Comparison of ENCODE assay signal across 8 cellular contexts in the genomic region with DNA sequence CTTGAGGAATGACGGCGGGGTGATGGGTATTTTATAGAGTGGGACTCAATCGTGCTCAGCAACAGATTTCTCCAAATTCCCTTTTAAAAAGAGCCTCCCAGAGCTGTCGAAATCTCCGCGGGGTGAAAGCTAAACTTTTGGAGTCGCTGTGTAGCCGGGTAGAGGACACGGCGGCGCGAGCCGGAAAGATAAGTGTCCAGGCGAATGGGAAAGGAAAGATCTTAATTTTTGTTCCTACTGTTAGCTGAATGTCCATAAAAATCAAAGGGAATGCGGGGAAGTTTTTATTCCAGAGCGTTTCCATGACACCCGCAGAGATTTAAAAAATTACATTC. TPM values are rescaled to one million over a fixed set of nuclear protein-coding genes. Genes with fewer than 3 reads are reported as not detected.
A peak's percentile ranks its signal among the peaks of the same experiment; 100 is the strongest.
DNase-seq lines count a peak whose midpoint lies in the region; ATAC-seq and TF ChIP-seq lines count a peak whose summit lies in the region.

No MANE protein-coding gene starts in this region.

- H3K4me1 ChIP-seq in upper lobe of right lung: peaks cover 19% of the 10 kb centered on the region

- H3K27me3 Mint-ChIP-seq in activated T-cell treated with anti-CD3 and anti-CD28 coated beads, Interleukin-2, amount 50 U/mL, for 24 hours: peaks cover 58% of the 10 kb centered on the region
- peaks cover 91% of the 10 kb centered on the region for H3K27me3 Mint-ChIP-seq in mesothelial cell of epicardium (ENCODE audit: low read depth)

- TF ChIP-seq CTCF in coronary artery (IDR thresholded peaks at IDR 0.05) (no peak), mesothelial cell of epicardium (IDR thresholded peaks at IDR 0.05; ENCODE audit: unreplicated experiment) (no peak), upper lobe of right lung (IDR thresholded peaks at IDR 0.05) (no peak)

- peak overlapping the region; percentile 82 for H3K4me3 Mint-ChIP-seq in activated T-cell treated with anti-CD3 and anti-CD28 coated beads, Interleukin-2, amount 50 U/mL, for 24 hours
- H3K4me3 Mint-ChIP-seq in mesothelial cell of epicardium: peak overlapping the region; percentile 86

- peaks cover 54% of the 10 kb centered on the region for H3K27me3 ChIP-seq in upper lobe of right lung

- no peaks in the 10 kb centered on the region for H3K9me3 Mint-ChIP-seq in activated T-cell treated with anti-CD3 and anti-CD28 coated beads, Interleukin-2, amount 50 U/mL, for 24 hours
- H3K9me3 Mint-ChIP-seq in mesothelial cell of epicardium: no peaks in the 10 kb centered on the region

- peaks cover 5% of the 10 kb centered on the region for H3K36me3 Mint-ChIP-seq in activated T-cell treated with anti-CD3 and anti-CD28 coated beads, Interleukin-2, amount 50 U/mL, for 24 hours (ENCODE audit: low read depth)
- H3K36me3 Mint-ChIP-seq in mesothelial cell of epicardium: no peaks in the 10 kb centered on the region

- H3K36me3 ChIP-seq in upper lobe of right lung: no peaks in the 10 kb centered on the region

- H3K4me3 ChIP-seq in coronary artery (peak overlapping the region; percentile 77), upper lobe of right lung (peak overlapping the region; percentile 54)

- ATAC-seq in upper lobe of right lung (no peak), HG02885 (IDR thresholded peaks at IDR 0.05; ENCODE audit: poor library complexity, unreplicated experiment) (no peak)

- H3K27ac Mint-ChIP-seq in activated T-cell treated with anti-CD3 and anti-CD28 coated beads, Interleukin-2, amount 50 U/mL, for 24 hours: peak overlapping the region; percentile 58
- H3K27ac Mint-ChIP-seq in mesothelial cell of epicardium: no peak overlapping the region

- no peaks in the 10 kb centered on the region for H3K9me3 ChIP-seq in upper lobe of right lung

- H3K27ac ChIP-seq in coronary artery (no peak overlapping the region), upper lobe of right lung (no peak overlapping the region)

- intact Hi-C loops in upper lobe of right lung (cut with DNase I): no loop called here

- H3K4me1 Mint-ChIP-seq in activated T-cell treated with anti-CD3 and anti-CD28 coated beads, Interleukin-2, amount 50 U/mL, for 24 hours (ENCODE audit: low read depth): peaks cover 34% of the 10 kb centered on the region
- H3K4me1 Mint-ChIP-seq in mesothelial cell of epicardium: peaks cover 30% of the 10 kb centered on the region

- DNase-seq in activated T-cell treated with anti-CD3 and anti-CD28 coated beads, Interleukin-2, amount 50 U/mL, for 24 hours: no peak
- no peak for DNase-seq in activated T-cell treated with anti-CD3 and anti-CD28 coated beads, Interleukin-2, amount 50 U/mL, for 1 hour
- DNase-seq in coronary artery (ENCODE audit: low spot score) (no peak), mesothelial cell of epicardium (ENCODE audit: low spot score in 2 of 2, unreplicated experiment in 2 of 2) (no peak), upper lobe of right lung (no peak), NCI-H1092 (lab: John Stamatoyannopoulos, UW) (no peak), medulla oblongata (ENCODE audit: extremely low spot score) (no peak)

RNA-seq across cellular contexts. Expression of gene EOMES, which starts 9.1 kb away (rescaled TPM):
- total RNA-seq in mesothelial cell of epicardium (not detected in 3 replicates), upper lobe of right lung (1.2 TPM)
